Comparison of ENCODE assay signal across 8 cellular contexts in the genomic region with DNA sequence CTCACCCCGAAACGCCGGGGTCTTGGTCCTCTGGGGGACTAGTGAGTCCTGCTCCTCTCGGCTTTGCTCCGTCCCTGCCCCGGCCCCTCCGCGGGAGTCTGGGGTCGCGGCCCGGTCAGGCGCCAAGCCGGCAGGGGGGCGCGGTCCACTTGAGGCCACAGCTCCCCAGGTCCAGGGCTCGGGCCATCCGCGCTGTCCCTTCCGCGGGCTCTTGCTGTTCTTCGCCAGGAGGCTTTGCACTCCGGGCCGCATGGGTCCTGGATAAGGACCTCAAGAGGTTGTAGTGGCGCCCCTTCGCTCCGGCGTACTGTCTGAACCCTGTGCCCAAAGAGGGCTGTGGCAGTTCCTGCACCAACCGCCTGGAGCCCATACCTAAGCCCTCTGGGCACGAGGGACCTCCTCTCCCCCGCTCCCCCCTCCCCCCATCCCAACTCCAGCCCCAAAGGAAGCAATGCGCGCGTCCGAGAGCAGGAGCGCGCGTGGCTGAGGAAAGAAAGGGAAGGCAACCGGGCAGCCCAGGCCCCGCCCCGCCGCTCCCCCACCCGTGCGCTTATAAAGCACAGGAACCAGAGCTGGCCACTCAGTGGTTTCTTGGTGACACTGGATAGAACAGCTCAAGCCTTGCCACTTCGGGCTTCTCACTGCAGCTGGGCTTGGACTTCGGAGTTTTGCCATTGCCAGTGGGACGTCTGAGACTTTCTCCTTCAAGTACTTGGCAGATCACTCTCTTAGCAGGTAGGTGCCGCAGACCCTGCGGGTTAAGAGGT. TPM values are rescaled to one million over a fixed set of nuclear protein-coding genes. Genes with fewer than 3 reads are reported as not detected.
A peak's percentile ranks its signal among the peaks of the same experiment; 100 is the strongest.
DNase-seq lines count a peak whose midpoint lies in the region; ATAC-seq and TF ChIP-seq lines count a peak whose summit lies in the region.

Gene ADM, plus strand, starts transcription at position 579 of the 767 bp plus-strand sequence. CDS start 628 bp downstream, outside the sequence.

- POLR2A ChIA-PET in CD4-positive, alpha-beta memory T cell (lab: Charles Lee; ENCODE audit: partially characterized antibody): interaction anchor here (0.6 to 5.0 kb wide), 9 partner anchors 8 to 731 kb away, joined by 3 to 39 read pairs (median 4); partner anchors contain the start of genes EIF4G2, SBF2 and WEE1

- peaks cover 26 to 60% (median 42%) of the 10 kb centered on the region in 4 donors for H3K4me1 Mint-ChIP-seq in CD4-positive, alpha-beta memory T cell

- TF ChIP-seq CTCF in cardiac muscle cell (IDR thresholded peaks at IDR 0.05; ENCODE audit: low read depth, low read length) (peak; percentile 64), omental fat pad (IDR thresholded peaks at IDR 0.05) (peak in 1 of 3 donors; percentile 7)

- peaks cover 0 to 11% of the 10 kb centered on the region in 2 donors for H3K36me3 Mint-ChIP-seq in CD4-positive, alpha-beta memory T cell

- peak within 1 kb of the TSS; percentile 97 for H3K9ac ChIP-seq in NT2/D1 (ENCODE audit: insufficient read length, low read depth)

- CTCF ChIA-PET in CD4-positive, alpha-beta memory T cell (lab: Charles Lee; ENCODE audit: partially characterized antibody): interaction anchor here (0.6 to 12.8 kb wide), 20 partner anchors 8 to 797 kb away, joined by 3 to 349 read pairs (median 4); partner anchors contain the start of gene SBF2

- peak; percentile 37 for ATAC-seq in omental fat pad (ENCODE audit: low FRiP score)
- ATAC-seq in HG02623 (IDR thresholded peaks at IDR 0.05; ENCODE audit: unreplicated experiment): no peak
- ATAC-seq in GM19463 (IDR thresholded peaks at IDR 0.05; ENCODE audit: unreplicated experiment): no peak

- no peaks in the 10 kb centered on the region for H3K9me3 ChIP-seq in CD4-positive, alpha-beta memory T cell (ENCODE audit: control insufficient read depth in 1 of 2, low read length in 2 of 2)
- H3K9me3 ChIP-seq in NT2/D1 (ENCODE audit: insufficient read depth, low read length): no peaks in the 10 kb centered on the region
- no peaks in the 10 kb centered on the region for H3K9me3 ChIP-seq in cardiac muscle cell (ENCODE audit: low read depth)

- intact Hi-C loops in CD4-positive, alpha-beta memory T cell (cut with micrococcal nuclease): loop anchor here (1.0 to 10.0 kb wide), 6 partner anchors 10 to 1622 kb away; partner anchors contain the start of genes AMPD3, RPL27A, SBF2 and TRIM66

- 0 to 2% (median 1%) methylated on average over 38 to 48 of the region's 48 CpGs for WGBS in adipose tissue, 3 donors

- H3K9me3 Mint-ChIP-seq in CD4-positive, alpha-beta memory T cell: no peaks in the 10 kb centered on the region

- DNase-seq in CD4-positive, alpha-beta memory T cell: peak; percentile 24 to 58 (median 31)
- DNase-seq in H4 (ENCODE audit: low spot score) (peak; percentile 95), NT2/D1 (ENCODE audit: low read depth, low spot score) (no peak), cardiac muscle cell (ENCODE audit: low read depth in 1 of 2, low spot score in 1 of 2) (peak; percentile 89 to 96), omental fat pad (ENCODE audit: low spot score) (peak; percentile 79)

- H3K4me3 ChIP-seq in CD4-positive, alpha-beta memory T cell (ENCODE audit: low read length in 2 of 2): peak within 1 kb of the TSS; percentile 97 to 99
- peak within 1 kb of the TSS; percentile 93 for H3K4me3 ChIP-seq in NT2/D1 (ENCODE audit: insufficient read length, low read depth)
- peak within 1 kb of the TSS; percentile 68 for H3K4me3 ChIP-seq in cardiac muscle cell

- H3K27me3 Mint-ChIP-seq in CD4-positive, alpha-beta memory T cell: peaks cover 10 to 11% of the 10 kb centered on the region in 2 donors

- no peaks in the 10 kb centered on the region for H3K36me3 ChIP-seq in CD4-positive, alpha-beta memory T cell (ENCODE audit: insufficient read depth, low read length)
- peaks cover 14% of the 10 kb centered on the region for H3K36me3 ChIP-seq in NT2/D1 (ENCODE audit: insufficient read depth, insufficient read length, low read length)
- H3K36me3 ChIP-seq in cardiac muscle cell: no peaks in the 10 kb centered on the region

- peak within 1 kb of the TSS; percentile 94 to 100 (median 98) for H3K4me3 Mint-ChIP-seq in CD4-positive, alpha-beta memory T cell

- peak within 1 kb of the TSS; percentile 62 for H3K27ac ChIP-seq in CD4-positive, alpha-beta memory T cell (ENCODE audit: low read depth, low read length)
- H3K27ac ChIP-seq in adipose tissue (ENCODE audit: low read depth, low read length) (peak within 1 kb of the TSS; percentile 64), cardiac muscle cell (peak within 1 kb of the TSS; percentile 61)

- H3K4me1 ChIP-seq in CD4-positive, alpha-beta memory T cell (ENCODE audit: insufficient read depth, low read length): peaks cover 57% of the 10 kb centered on the region
- H3K4me1 ChIP-seq in NT2/D1 (ENCODE audit: insufficient read depth, insufficient read length): peaks cover 7% of the 10 kb centered on the region
- peaks cover 11% of the 10 kb centered on the region for H3K4me1 ChIP-seq in cardiac muscle cell (ENCODE audit: low read depth)

- H3K27ac Mint-ChIP-seq in CD4-positive, alpha-beta memory T cell: peak within 1 kb of the TSS in 6 of 7 donors; percentile 83 to 98 (median 96)

- H3K27me3 ChIP-seq in CD4-positive, alpha-beta memory T cell (ENCODE audit: insufficient read depth, low read length): peaks cover 19% of the 10 kb centered on the region
- H3K27me3 ChIP-seq in NT2/D1 (ENCODE audit: insufficient read depth, insufficient read length): peaks cover 36% of the 10 kb centered on the region
- peaks cover 33% of the 10 kb centered on the region for H3K27me3 ChIP-seq in cardiac muscle cell

RNA-seq across cellular contexts. Expression of gene ADM, which starts in this region (rescaled TPM):
- under 1 TPM; 0.49 to 0.53 TPM for total RNA-seq in CD4-positive, alpha-beta memory T cell
- polyA plus RNA-seq in CD4-positive, alpha-beta memory T cell: under 1 TPM in 1 of 2 donors, not detected in 1; 0.31 TPM
- total RNA-seq in H4 (2014; rRNA removed; shearing (Covaris generic)): 86.8 and 91.3 TPM in 2 replicates
- 100 to 1,000 TPM in 1 of 3 donors, 10 to 100 TPM in 2; 18.8 to 477 (median 29.2) TPM for polyA plus RNA-seq in adipose tissue
- 79.6 and 144 TPM in 2 replicates for total RNA-seq in cardiac muscle cell
- 60.2 and 93.1 TPM in 2 replicates for polyA plus RNA-seq in cardiac muscle cell
- 1,000 to 10,000 TPM in 1 of 4 donors, 100 to 1,000 TPM in 3; 233 to 1,099 (median 623) TPM for total RNA-seq in omental fat pad

Comparison
In these comparisons a context has a peak if more than half of its experiments do, and no peak if none do; other contexts are left out.
1. RNA of gene ADM (total RNA-seq): 233 to 1,099 TPM in omental fat pad, 86.8 to 91.3 TPM in H4 and 79.6 to 144 TPM in cardiac muscle cell; 0.49 to 0.53 TPM in CD4-positive, alpha-beta memory T cell; every median in the first group is over 10 times any median in the second.
2. RNA of gene ADM (polyA plus RNA-seq): 60.2 to 93.1 TPM in cardiac muscle cell and 18.8 to 477 TPM in adipose tissue; 0.31 TPM in CD4-positive, alpha-beta memory T cell; every median in the first group is over 10 times any median in the second.
3. Peak in DNase-seq, H3K4me3 ChIP-seq and H3K27ac ChIP-seq in CD4-positive, alpha-beta memory T cell; RNA of the gene not detected or under 1 TPM.
4. Peak in every context shown above with its lines, with median percentiles within 50 percentile points of each other: H3K27ac ChIP-seq and H3K4me3 ChIP-seq.